9 cellular contexts compared by ENCODE assay signal in the genomic region with DNA sequence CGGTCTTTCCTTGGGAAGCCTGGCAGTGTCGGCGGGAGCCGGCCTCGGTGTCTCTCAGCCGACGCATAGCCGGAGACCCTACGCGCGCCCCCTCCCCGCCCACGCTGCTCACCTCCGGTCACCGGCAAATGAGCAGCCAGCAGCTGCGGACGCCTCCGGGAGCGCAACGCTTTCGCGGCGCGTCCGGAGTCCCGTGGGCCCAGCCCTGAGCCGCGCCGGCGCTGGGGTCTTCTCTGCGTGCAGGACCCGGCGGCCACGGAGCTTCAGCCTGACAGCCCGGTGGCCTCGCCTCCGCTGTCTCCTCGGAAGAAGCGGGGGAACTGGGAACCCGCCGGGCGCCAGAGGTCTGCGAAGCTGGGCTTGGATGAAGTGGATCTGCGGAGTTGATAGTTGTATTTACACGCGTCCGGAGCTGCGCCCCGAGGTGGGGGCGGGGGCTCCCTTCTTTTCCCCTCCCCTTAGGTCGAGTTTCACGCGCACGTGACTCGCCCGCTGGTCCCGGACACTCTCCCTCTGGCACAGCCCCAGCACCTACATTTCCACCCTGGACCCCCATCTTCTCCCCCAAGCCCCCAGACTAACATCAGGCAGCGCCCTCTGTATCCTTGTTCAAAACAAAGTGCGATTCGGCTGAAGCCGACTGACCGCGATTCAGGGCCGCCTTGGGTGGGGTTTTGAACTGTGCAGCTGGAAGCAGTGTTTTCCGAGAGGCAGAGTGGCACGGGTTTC. TPM values are rescaled to one million over a fixed set of nuclear protein-coding genes. Genes with fewer than 3 reads are reported as not detected.
DNase-seq lines count a peak whose midpoint lies in the region; ATAC-seq, FAIRE-seq and TF ChIP-seq lines count a peak whose summit lies in the region.
"Had no signal": no experiment of that assay in that cellular context is flagged by ENCODE, and none has a peak within 500 bp of the region (broad histone marks: within the 10 kb centered on the region; RNA-seq: fewer than 3 reads in every experiment).

A gene (minus strand): TSS at position 371 of the 729 bp plus-strand sequence. CDS start 1,591 bp downstream, outside the sequence.

- DNase-seq in GM06990 (ENCODE audit: extremely low read depth, insufficient read length) (peak; percentile 71), LHCN-M2 (ENCODE audit: low read depth) (peak; percentile 55), endothelial cell of umbilical vein (ENCODE audit: low read depth, low spot score) (peak; percentile 69), myocyte (ENCODE audit: low read depth) (peak; percentile 72), thyroid gland (peak; percentile 69 to 70)
- DNase-seq in activated CD4-positive, alpha-beta T cell treated with anti-CD3 and anti-CD28 coated beads, Interleukin-2, amount 10 ng/mL, durations not matched to agents 24 days and 14 days: peak; percentile 83

- POLR2A ChIA-PET in endothelial cell of umbilical vein (lab: Charles Lee): no interaction called here

- H3K4me3 ChIP-seq in GM06990 (replicated peaks; ENCODE audit: low read depth, low read length) (peak within 1 kb of the TSS; percentile 87), endothelial cell of umbilical vein (replicated peaks in 1 of 3; ENCODE audit: insufficient read depth in 1 of 3, low read depth in 1 of 3, low read length in 3 of 3) (peak within 1 kb of the TSS; percentile 64 to 79 (median 68)), thyroid gland (replicated peaks in 1 of 3) (peak within 1 kb of the TSS; percentile 65 to 98 (median 92))

- H3K27ac ChIP-seq in endothelial cell of umbilical vein (ENCODE audit: insufficient read depth, low read depth, low read length): no peak within 1 kb of the TSS
- peak within 1 kb of the TSS; percentile 47 to 65 (median 60) for H3K27ac ChIP-seq in thyroid gland

- ATAC-seq in GM21576 (IDR thresholded peaks at IDR 0.05; ENCODE audit: unreplicated experiment) (peak; percentile 52), GM18520 (IDR thresholded peaks at IDR 0.05; ENCODE audit: unreplicated experiment) (no peak)

- no peaks in the 10 kb centered on the region for H3K79me2 ChIP-seq in endothelial cell of umbilical vein (ENCODE audit: control insufficient read depth, insufficient read depth, low read length)

- H3K36me3 ChIP-seq in GM06990 (ENCODE audit: control insufficient read depth, insufficient read depth, low read length) (no peaks in the 10 kb centered on the region), endothelial cell of umbilical vein (ENCODE audit: control insufficient read depth in 2 of 2, extremely low read depth in 1 of 2, insufficient read depth in 2 of 2, low read length in 2 of 2) (no peaks in the 10 kb centered on the region), thyroid gland (no peaks in the 10 kb centered on the region)

- CTCF ChIA-PET in endothelial cell of umbilical vein (lab: Charles Lee): interaction anchor here (0.9 to 9.0 kb wide), 8 partner anchors 11 to 129 kb away, joined by 3 to 166 read pairs (median 10); a partner anchor contains a TSS

- TF ChIP-seq POLR2A in endothelial cell of umbilical vein (IDR thresholded peaks at IDR 0.05; ENCODE audit: low read depth, low read length) (peak; percentile 25), thyroid gland (IDR thresholded peaks at IDR 0.05) (peak in 1 of 2 donors; percentile 46)

- H3K36me3 Mint-ChIP-seq in activated CD4-positive, alpha-beta T cell treated with anti-CD3 and anti-CD28 coated beads, Interleukin-2, amount 10 ng/mL, durations not matched to agents 24 days and 14 days (ENCODE audit: low read depth): peaks cover 2% of the 10 kb centered on the region

- no TSS peak for BruUV-seq in endothelial cell of umbilical vein (replicated peaks; lab: Mats Ljungman, UMichigan)

- H3K27me3 ChIP-seq in GM06990 (replicated peaks; ENCODE audit: control insufficient read depth, insufficient read depth, low read length) (no peaks in the 10 kb centered on the region), endothelial cell of umbilical vein (ENCODE audit: control insufficient read depth in 2 of 2, insufficient read depth in 2 of 2, low read length in 2 of 2) (no peaks in the 10 kb centered on the region), thyroid gland (no peaks in the 10 kb centered on the region)

- H3K9me3 Mint-ChIP-seq in activated CD4-positive, alpha-beta T cell treated with anti-CD3 and anti-CD28 coated beads, Interleukin-2, amount 10 ng/mL, durations not matched to agents 24 days and 14 days: no peaks in the 10 kb centered on the region

- peak within 1 kb of the TSS; percentile 88 for H3K4me2 ChIP-seq in endothelial cell of umbilical vein (ENCODE audit: insufficient read depth, low read length)

- peaks cover 4% of the 10 kb centered on the region for H3K27me3 Mint-ChIP-seq in activated CD4-positive, alpha-beta T cell treated with anti-CD3 and anti-CD28 coated beads, Interleukin-2, amount 10 ng/mL, durations not matched to agents 24 days and 14 days

- H3K9me1 ChIP-seq in endothelial cell of umbilical vein (replicated peaks; ENCODE audit: control insufficient read depth, extremely low read depth, insufficient read depth, low read length): no peaks in the 10 kb centered on the region

- H3K4me1 ChIP-seq in endothelial cell of umbilical vein (ENCODE audit: control insufficient read depth, extremely low read depth, insufficient read depth, low read length) (peaks cover 9% of the 10 kb centered on the region), thyroid gland (peaks cover 9 to 11% of the 10 kb centered on the region in 2 donors)

- no peaks in the 10 kb centered on the region for H4K20me1 ChIP-seq in endothelial cell of umbilical vein (replicated peaks; ENCODE audit: control insufficient read depth, extremely low read depth, insufficient read depth, low read length)

- peak; percentile 4 for TF ChIP-seq CTCF in GM06990 (IDR thresholded peaks at IDR 0.05; ENCODE audit: insufficient read depth, low read length, poor library complexity, severe bottlenecking)
- no peak for TF ChIP-seq CTCF in endothelial cell of umbilical vein (IDR thresholded peaks at IDR 0.05; ENCODE audit: extremely low read depth in 1 of 2, insufficient read depth in 1 of 2, low read depth in 1 of 2, low read length in 2 of 2)
- TF ChIP-seq CTCF in thyroid gland (IDR thresholded peaks at IDR 0.05): no peak

- H3K9ac ChIP-seq in endothelial cell of umbilical vein (replicated peaks; ENCODE audit: extremely low read depth, insufficient read depth, low read length): peak within 1 kb of the TSS; percentile 62

- H3K4me3 Mint-ChIP-seq in activated CD4-positive, alpha-beta T cell treated with anti-CD3 and anti-CD28 coated beads, Interleukin-2, amount 10 ng/mL, durations not matched to agents 24 days and 14 days: peak within 1 kb of the TSS; percentile 97

- H3K27ac Mint-ChIP-seq in activated CD4-positive, alpha-beta T cell treated with anti-CD3 and anti-CD28 coated beads, Interleukin-2, amount 10 ng/mL, durations not matched to agents 24 days and 14 days: peak within 1 kb of the TSS; percentile 91

- dilution Hi-C loops in endothelial cell of umbilical vein (cut with MboI; ENCODE audit: extremely low pct_ligation_motif_present, low sequenced_read_pairs): no loop called here

- peak; percentile 85 for FAIRE-seq in endothelial cell of umbilical vein (lab: Jason Lieb, UNC)
- FAIRE-seq: frontal cortex had no signal

- H2AFZ ChIP-seq in endothelial cell of umbilical vein (ENCODE audit: low read depth, low read length): peak within 1 kb of the TSS; percentile 94

- intact Hi-C loops in activated CD4-positive, alpha-beta T cell treated with anti-CD3 and anti-CD28 coated beads, Interleukin-2, amount 10 ng/mL, durations not matched to agents 24 days and 14 days (cut with micrococcal nuclease): loop anchor here (1.0 to 2.0 kb wide), 2 partner anchors 12 to 59 kb away; no protein-coding TSS in a partner anchor
- intact Hi-C loops in endothelial cell of umbilical vein (cut with micrococcal nuclease): loop anchor here (1.0 kb wide), 2 partner anchors 12 to 16 kb away; no protein-coding TSS in a partner anchor
- intact Hi-C loops in thyroid gland (cut with DNase I): no loop called here

- H3K9me3 ChIP-seq in endothelial cell of umbilical vein (replicated peaks; ENCODE audit: control insufficient read depth, insufficient read depth, low read length): no peaks in the 10 kb centered on the region
- no peaks in the 10 kb centered on the region for H3K9me3 ChIP-seq in thyroid gland

- H3K4me1 Mint-ChIP-seq in activated CD4-positive, alpha-beta T cell treated with anti-CD3 and anti-CD28 coated beads, Interleukin-2, amount 10 ng/mL, durations not matched to agents 24 days and 14 days: peaks cover 27% of the 10 kb centered on the region

- WGBS in thyroid gland, 2 donors: 0 to 1% methylated on average over 22 to 29 of the region's 66 CpGs

TF ChIP-seq in endothelial cell of umbilical vein, 7 proteins besides CTCF, POLR2A, EP300 and RAD21:
- no peak for TF ChIP-seq GATA2 (IDR thresholded peaks at IDR 0.05; ENCODE audit: insufficient read depth, insufficient read length, low read depth, low read length)
- TF ChIP-seq, protein P1, sequence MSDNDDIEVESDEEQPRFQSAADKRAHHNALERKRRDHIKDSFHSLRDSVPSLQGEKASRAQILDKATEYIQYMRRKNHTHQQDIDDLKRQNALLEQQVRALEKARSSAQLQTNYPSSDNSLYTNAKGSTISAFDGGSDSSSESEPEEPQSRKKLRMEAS (IDR thresholded peaks at IDR 0.05; ENCODE audit: insufficient read depth, insufficient read length): peak; percentile 77
TF ChIP-seq in endothelial cell of umbilical vein: peak in this region for 1.

RNA-seq across cellular contexts. Expression of the gene that starts here (rescaled TPM):
- 5.1 and 7.7 TPM in 2 replicates for total RNA-seq in LHCN-M2 (2014; rRNA removed)
- 3.3 TPM for polyA plus RNA-seq in LHCN-M2 (2012)
- total RNA-seq in activated CD4-positive, alpha-beta T cell treated with anti-CD3 and anti-CD28 coated beads, Interleukin-2, amount 10 ng/mL, durations not matched to agents 24 days and 14 days: 35.3 and 35.8 TPM in 2 replicates
- total RNA-seq in endothelial cell of umbilical vein: 11.3 and 13.7 TPM in 2 replicates
- polyA plus RNA-seq in endothelial cell of umbilical vein: 19.5 and 22.7 TPM in 2 replicates
- polyA plus RNA-seq in endothelial cell of umbilical vein (2011; cell fraction: cytosol; rRNA removed): 12.6 and 12.9 TPM in 2 replicates
- polyA plus RNA-seq in endothelial cell of umbilical vein (2011; cell fraction: nucleus; rRNA removed): 30.0 and 33.0 TPM in 2 replicates
- 8.6 and 11.4 TPM in 2 replicates for polyA plus RNA-seq in endothelial cell of umbilical vein (2012)
- 23.6 and 25.1 TPM in 2 replicates for polyA minus RNA-seq in endothelial cell of umbilical vein
- polyA minus RNA-seq in endothelial cell of umbilical vein (2011; cell fraction: cytosol; rRNA and poly(A)+ RNA removed): 2.3 TPM
- polyA minus RNA-seq in endothelial cell of umbilical vein (2011; cell fraction: nucleus; rRNA and poly(A)+ RNA removed): 16.7 and 21.5 TPM in 2 replicates
- total RNA-seq in myocyte: 9.1 and 11.0 TPM in 2 replicates
- 5.3 TPM for polyA plus RNA-seq in myocyte (2012)
- total RNA-seq in thyroid gland: 10 to 100 TPM; 20.3 to 64.1 (median 28.8) TPM
